ENCODE assay signal across 21 cellular contexts in genomic region chr17:48378696-48379095, GRCh38. TPM values are rescaled to one million over a fixed set of nuclear protein-coding genes. Genes with fewer than 3 reads are reported as not detected.
"Had no signal": no experiment of that assay in that cellular context is flagged by ENCODE, and none has a peak within 500 bp of the region (broad histone marks: within the 10 kb centered on the region; RNA-seq: fewer than 3 reads in every experiment).

No MANE protein-coding gene starts in this region.

- FAIRE-seq: HepG2, RCC 7860 had no signal

- ATAC-seq: HepG2, T-cell had no signal

- H3K4me3 ChIP-seq: MG63, SJSA1, SK-N-MC had no signal

- H3K27ac ChIP-seq: SJSA1, SK-N-MC had no signal

- H3K4me1 ChIP-seq: SJSA1 had no signal

- H3K9me3 ChIP-seq: MG63, SJSA1 had no signal

- DNase-seq: KBM-7, MG63, NCI-H1092 treated with DMSO at 0.1 percent for 48 hours, NCI-H1436, NCI-H187, NCI-H2081, NCI-H2107, NCI-H2171, NCI-H226, NCI-H446, NCI-H510A, NCI-H524 treated with DMSO at 0.1 percent for 48 hours, NCI-H82, Right ventricle myocardium superior, RPMI8226, SIG-M5, T-cell had no signal

- H3K36me3 ChIP-seq: MG63, SJSA1 had no signal

RNA-seq across cellular contexts. Expression of gene SKAP1, which starts 51.3 kb away (rescaled TPM):
- total RNA-seq: HepG2 had no signal
